Comparison of ENCODE assay signal across 8 cellular contexts in the genomic region with DNA sequence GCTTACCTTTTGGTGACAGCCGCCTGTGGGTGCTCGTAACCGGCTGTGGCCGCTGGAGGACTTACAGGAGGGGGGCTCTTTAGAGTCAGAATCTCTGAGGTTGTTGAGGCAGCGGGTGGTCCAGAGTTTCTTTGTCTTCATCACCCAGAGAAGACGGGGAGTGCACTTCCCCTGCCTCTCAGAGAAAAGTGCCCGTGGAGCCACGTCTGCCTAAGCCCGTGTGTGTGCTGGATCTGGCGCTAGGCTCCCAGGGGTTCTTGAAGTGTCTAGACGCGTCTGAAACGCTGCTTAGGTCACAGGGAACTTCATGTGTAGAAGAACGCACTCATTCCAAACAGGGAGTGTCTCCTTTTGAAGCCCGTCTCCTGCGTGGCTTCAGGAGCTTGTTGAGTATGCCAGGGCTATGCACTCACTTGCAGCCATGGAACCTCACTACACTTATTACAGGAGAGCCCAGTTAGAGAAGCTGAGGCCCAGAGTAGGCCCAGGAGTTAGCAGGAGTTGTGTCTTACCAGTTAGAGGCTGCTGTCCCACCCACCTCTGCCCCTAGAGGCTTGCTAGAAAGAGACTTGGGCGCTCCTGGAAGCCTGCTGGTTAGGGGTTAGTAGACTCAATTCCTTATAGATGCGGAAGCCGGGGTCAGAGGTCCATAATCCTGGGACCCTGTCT. TPM values are rescaled to one million over a fixed set of nuclear protein-coding genes. Genes with fewer than 3 reads are reported as not detected.
A peak's percentile ranks its signal among the peaks of the same experiment; 100 is the strongest.
DNase-seq lines count a peak whose midpoint lies in the region; ATAC-seq and TF ChIP-seq lines count a peak whose summit lies in the region.

No MANE protein-coding gene starts in this region.

- H3K9me1 ChIP-seq in IMR-90 (ENCODE audit: insufficient read depth, low read length): peaks cover 15% of the 10 kb centered on the region

- peak overlapping the region; percentile 68 for H3K14ac ChIP-seq in IMR-90 (replicated peaks; ENCODE audit: low read depth, low read length)

- no peak for ATAC-seq in IMR-90 (ENCODE audit: low read depth)
- no peak for ATAC-seq in body of pancreas
- no peak for ATAC-seq in aorta (ENCODE audit: low FRiP score)

- H3K27ac ChIP-seq in IMR-90 (ENCODE audit: insufficient read depth, low read length) (peak overlapping the region; percentile 23), body of pancreas (peak overlapping the region in 3 of 4 donors; percentile 83 to 99 (median 98)), mesendoderm (ENCODE audit: low read depth, low read length) (no peak overlapping the region), aorta (ENCODE audit: low read depth in 1 of 2, low read length in 2 of 2) (peak overlapping the region in 1 of 2 donors; percentile 42)

- no peak overlapping the region for H3K56ac ChIP-seq in IMR-90 (ENCODE audit: extremely low read depth, insufficient read depth, low read length)
- H3K56ac ChIP-seq in mesendoderm (ENCODE audit: low read length): peak overlapping the region; percentile 98

- H3K4me2 ChIP-seq in IMR-90 (ENCODE audit: low read depth, low read length) (peak overlapping the region; percentile 93), mesendoderm (ENCODE audit: low read length) (peak overlapping the region; percentile 91)

- peak overlapping the region; percentile 68 for H2AFZ ChIP-seq in IMR-90 (replicated peaks; ENCODE audit: low read length, poor library complexity)

- in situ Hi-C loops in IMR-90 (cut with MboI; ENCODE audit: low sequenced_read_pairs): no loop called here

- peak overlapping the region; percentile 59 for H3K4ac ChIP-seq in IMR-90 (ENCODE audit: low read depth, low read length)
- no peak overlapping the region for H3K4ac ChIP-seq in mesendoderm (ENCODE audit: low read depth, low read length)

- no peak overlapping the region for H4K91ac ChIP-seq in IMR-90 (ENCODE audit: insufficient read depth, low read depth, low read length)

- POLR2A ChIA-PET in IMR-90 (lab: Charles Lee; ENCODE audit: unreplicated experiment): no interaction called here

- intact Hi-C loops in IMR-90 (cut with micrococcal nuclease) (loop anchor here (1.0 kb wide), 2 partner anchors 97 to 113 kb away; no protein-coding TSS in a partner anchor), body of pancreas (cut with DNase I) (no loop called here), aorta (cut with DNase I) (loop anchor here in 1 of 2 donors (5.0 kb wide), 1 partner anchor 101 kb away; no protein-coding TSS in a partner anchor)

- H3K9ac ChIP-seq in IMR-90 (ENCODE audit: low read depth, low read length) (peak overlapping the region; percentile 58), mesendoderm (ENCODE audit: low read length) (peak overlapping the region; percentile 97)

- CTCF ChIA-PET in IMR-90 (lab: Yijun Ruan, JAX): no interaction called here

- H3K36me3 ChIP-seq in IMR-90 (ENCODE audit: control insufficient read depth, insufficient read depth, low read length) (peaks cover 34% of the 10 kb centered on the region), body of pancreas (replicated peaks in 1 of 2; ENCODE audit: insufficient read depth in 1 of 2, low read depth in 2 of 2) (peaks cover 0 to 19% of the 10 kb centered on the region in 2 donors), mesendoderm (ENCODE audit: control insufficient read depth, insufficient read depth, low read length) (peaks cover 20% of the 10 kb centered on the region), aorta (ENCODE audit: control insufficient read depth in 1 of 2, insufficient read depth in 2 of 2, low read length in 1 of 2) (peaks cover 0 to 8% of the 10 kb centered on the region in 2 donors)

- BruUV-seq in IMR-90 (replicated peaks; lab: Mats Ljungman, UMichigan): no TSS peak

- H4K8ac ChIP-seq in IMR-90 (ENCODE audit: low read depth in 2 of 2, low read length in 2 of 2): no peak overlapping the region
- H4K8ac ChIP-seq in mesendoderm (ENCODE audit: low read depth, low read length): no peak overlapping the region

- peaks cover 22% of the 10 kb centered on the region for H3K79me2 ChIP-seq in mesendoderm (ENCODE audit: control insufficient read depth, insufficient read depth, low read length)

- H3K27me3 ChIP-seq in IMR-90 (ENCODE audit: control insufficient read depth, insufficient read depth, low read length) (peaks cover 6% of the 10 kb centered on the region), body of pancreas (no peaks in the 10 kb centered on the region), mesendoderm (ENCODE audit: insufficient read depth, low read length, poor library complexity) (no peaks in the 10 kb centered on the region), aorta (ENCODE audit: control insufficient read depth in 1 of 2, insufficient read depth in 2 of 2, low read length in 1 of 2) (no peaks in the 10 kb centered on the region)

- H3K18ac ChIP-seq in IMR-90 (ENCODE audit: low read depth, low read length) (no peak overlapping the region), mesendoderm (ENCODE audit: low read length) (no peak overlapping the region)

- H3K4me1 ChIP-seq in IMR-90 (ENCODE audit: control insufficient read depth, insufficient read depth, low read length): peaks cover 11% of the 10 kb centered on the region
- H3K4me1 ChIP-seq in body of pancreas: peaks cover 46% of the 10 kb centered on the region
- peaks cover 3% of the 10 kb centered on the region for H3K4me1 ChIP-seq in mesendoderm (ENCODE audit: control insufficient read depth, low read depth, low read length)
- peaks cover 0 to 2% of the 10 kb centered on the region in 2 donors for H3K4me1 ChIP-seq in aorta (ENCODE audit: control insufficient read depth in 1 of 2, insufficient read depth in 2 of 2, low read length in 2 of 2)

- H2AK5ac ChIP-seq in IMR-90 (ENCODE audit: low read depth, low read length) (peak overlapping the region; percentile 15; the same call in 1 of the 2 replicates), mesendoderm (ENCODE audit: low read length) (no peak overlapping the region)

- H4K20me1 ChIP-seq in IMR-90 (ENCODE audit: insufficient read depth, low read length): peaks cover 30% of the 10 kb centered on the region

- DNase-seq in AG10803 (ENCODE audit: low read depth) (peak; percentile 48), IMR-90 (peak; percentile 51), body of pancreas (no peak), mesendoderm (peak; percentile 56), aorta (no peak), cerebellum (ENCODE audit: low spot score) (no peak), T-helper 9 cell (no peak)
- no peak for DNase-seq in activated CD4-positive, CD25-positive, alpha-beta regulatory T cell (lab: John Stamatoyannopoulos, UW)

- no peaks in the 10 kb centered on the region for H3K9me3 ChIP-seq in IMR-90 (ENCODE audit: control insufficient read depth, insufficient read depth, low read length)
- no peaks in the 10 kb centered on the region for H3K9me3 ChIP-seq in body of pancreas
- no peaks in the 10 kb centered on the region for H3K9me3 ChIP-seq in aorta (ENCODE audit: control insufficient read depth, low read length)

- no peak overlapping the region for H2BK5ac ChIP-seq in IMR-90 (ENCODE audit: low read depth, low read length, poor library complexity, severe bottlenecking)
- no peak overlapping the region for H2BK5ac ChIP-seq in mesendoderm (ENCODE audit: low read length)

- H2BK15ac ChIP-seq in IMR-90 (ENCODE audit: low read depth, low read length): no peak overlapping the region
- no peak overlapping the region for H2BK15ac ChIP-seq in mesendoderm (replicated peaks; ENCODE audit: low read depth)

- H3K4me3 ChIP-seq in AG10803 (ENCODE audit: low read length) (peak overlapping the region; percentile 77), IMR-90 (ENCODE audit: insufficient read depth, low read depth, low read length) (peak overlapping the region; percentile 100), body of pancreas (peak overlapping the region in 1 of 2 donors; percentile 66), mesendoderm (ENCODE audit: low read length) (peak overlapping the region; percentile 89), aorta (ENCODE audit: low read length in 2 of 2) (peak overlapping the region; percentile 85 to 87)

- dilution Hi-C loops in IMR-90 (cut with HindIII; ENCODE audit: low sequenced_read_pairs, unreplicated experiment): no loop called here

- peak overlapping the region; percentile 53 for H3K23ac ChIP-seq in IMR-90 (ENCODE audit: low read depth, low read length)
- H3K23ac ChIP-seq in mesendoderm (ENCODE audit: low read length): no peak overlapping the region

- WGBS in IMR-90 (ENCODE audit: extremely low coverage in 2 of 2, insufficient read length in 1 of 2), 2 experiments: 40% methylated on average over 1 of the region's 19 CpGs; no CpG with 5 or more reads in 1 of the 2 experiments
- WGBS in body of pancreas, 2 donors: 22 to 25% methylated on average over 18 to 19 of the region's 19 CpGs
- WGBS in mesendoderm (ENCODE audit: extremely low coverage, insufficient coverage, low lambda C conversion rate): no CpG with 5 or more reads among the region's 19 CpGs
- 17% methylated on average over 19 of the region's 19 CpGs for WGBS in aorta, 2 donors

- no peak overlapping the region for H2BK120ac ChIP-seq in IMR-90 (ENCODE audit: low read depth, low read length)
- no peak overlapping the region for H2BK120ac ChIP-seq in mesendoderm (ENCODE audit: low read depth, low read length)

- no peak for TF ChIP-seq RAD21 in IMR-90 (IDR thresholded peaks at IDR 0.05; ENCODE audit: low read length)

- TF ChIP-seq CTCF in AG10803 (conservative IDR thresholded peaks at IDR 0.05; ENCODE audit: low read length) (peak; percentile 17; the same call in 1 of the 2 replicates), IMR-90 (conservative IDR thresholded peaks at IDR 0.05; ENCODE audit: low read depth, low read length) (0 out of 2 replicates have a peak, but pooled peaks have one; percentile 19), body of pancreas (IDR thresholded peaks at IDR 0.05) (no peak)

- peaks cover 31 to 51% of the 10 kb centered on the region in 2 experiments for H3K79me1 ChIP-seq in IMR-90 (ENCODE audit: low read depth in 1 of 2, low read length in 2 of 2)
- H3K79me1 ChIP-seq in mesendoderm (ENCODE audit: low read length): peaks cover 27% of the 10 kb centered on the region

- peak overlapping the region; percentile 91 for H2AK9ac ChIP-seq in IMR-90 (replicated peaks; ENCODE audit: low read depth, low read length, poor library complexity)

- TF ChIP-seq POLR2A in IMR-90 (IDR thresholded peaks at IDR 0.05; ENCODE audit: low read depth, low read length) (peak; percentile 58), body of pancreas (IDR thresholded peaks at IDR 0.05) (no peak)

- H4K5ac ChIP-seq in IMR-90 (ENCODE audit: low read depth, low read length) (no peak overlapping the region), mesendoderm (ENCODE audit: low read length) (no peak overlapping the region)

- no peak overlapping the region for H2BK20ac ChIP-seq in IMR-90 (ENCODE audit: low read depth, low read length)

RNA-seq across cellular contexts. Expression of a gene that starts 1.3 kb away (rescaled TPM):
- 23.7 and 30.6 TPM in 2 replicates for total RNA-seq in IMR-90 (2012; rRNA removed)
- polyA plus RNA-seq in IMR-90 (2012; rRNA removed): 41.1 and 46.7 TPM in 2 replicates
- polyA plus RNA-seq in IMR-90 (2012; cell fraction: cytosol; rRNA removed): 21.4 and 47.8 TPM in 2 replicates
- 41.4 and 44.4 TPM in 2 replicates for polyA plus RNA-seq in IMR-90 (2012; cell fraction: nucleus; rRNA removed; ENCODE audit: low replicate concordance)
- 10 to 100 TPM; 11.5 to 12.2 TPM for total RNA-seq in body of pancreas
- polyA plus RNA-seq in mesendoderm (2013, experiment 1 of 2): 37.1 TPM
- polyA plus RNA-seq in mesendoderm (2013, experiment 2 of 2): 39.0 TPM
- total RNA-seq in aorta: 10 to 100 TPM; 25.0 to 29.5 TPM
- polyA plus RNA-seq in aorta: 10 to 100 TPM; 14.5 to 14.8 TPM
- 65.1 TPM for total RNA-seq in cerebellum

RNA-seq across cellular contexts. Expression of a gene that starts 19.6 kb away (rescaled TPM):
- total RNA-seq in IMR-90 (2012; rRNA removed) (458 and 487 TPM in 2 replicates), body of pancreas (100 to 1,000 TPM; 174 to 176 TPM), aorta (100 to 1,000 TPM; 136 to 176 TPM), cerebellum (72.6 TPM)
- polyA plus RNA-seq in IMR-90 (2012; rRNA removed) (417 and 520 TPM in 2 replicates), aorta (100 to 1,000 TPM; 235 to 259 TPM)
- 774 and 987 TPM in 2 replicates for polyA plus RNA-seq in IMR-90 (2012; cell fraction: cytosol; rRNA removed)
- polyA plus RNA-seq in IMR-90 (2012; cell fraction: nucleus; rRNA removed; ENCODE audit: low replicate concordance): 366 and 428 TPM in 2 replicates
- 431 TPM for polyA plus RNA-seq in mesendoderm (2013, experiment 1 of 2)
- 443 TPM for polyA plus RNA-seq in mesendoderm (2013, experiment 2 of 2)

RNA-seq across cellular contexts. Expression of a gene that starts 20.0 kb away (rescaled TPM):
- total RNA-seq in IMR-90 (2012; rRNA removed) (8.1 and 10.6 TPM in 2 replicates), body of pancreas (10 to 100 TPM; 11.4 to 14.5 TPM), aorta (10 to 100 TPM; 12.1 to 19.1 TPM), cerebellum (60.0 TPM)
- polyA plus RNA-seq in IMR-90 (2012; rRNA removed) (12.2 and 15.6 TPM in 2 replicates), aorta (10 to 100 TPM in 1 of 2 donors, 1 to 10 TPM in 1; 4.9 to 10.1 TPM)
- polyA plus RNA-seq in IMR-90 (2012; cell fraction: cytosol; rRNA removed): 3.6 and 10.0 TPM in 2 replicates
- polyA plus RNA-seq in IMR-90 (2012; cell fraction: nucleus; rRNA removed; ENCODE audit: low replicate concordance): 32.8 and 87.5 TPM in 2 replicates
- 7.7 TPM for polyA plus RNA-seq in mesendoderm (2013, experiment 1 of 2)
- 7.7 TPM for polyA plus RNA-seq in mesendoderm (2013, experiment 2 of 2)

RNA-seq across cellular contexts. Expression of a gene that starts 57.9 kb away (rescaled TPM):
- 1.4 and 1.7 TPM in 2 replicates for total RNA-seq in IMR-90 (2012; rRNA removed)
- 4.9 and 5.1 TPM in 2 replicates for polyA plus RNA-seq in IMR-90 (2012; rRNA removed)
- polyA plus RNA-seq in IMR-90 (2012; cell fraction: cytosol; rRNA removed): 4.7 and 9.8 TPM in 2 replicates
- 15.8 and 40.0 TPM in 2 replicates for polyA plus RNA-seq in IMR-90 (2012; cell fraction: nucleus; rRNA removed; ENCODE audit: low replicate concordance)
- total RNA-seq in body of pancreas: 10 to 100 TPM; 12.7 to 29.0 TPM
- 28.5 TPM for polyA plus RNA-seq in mesendoderm (2013, experiment 1 of 2)
- polyA plus RNA-seq in mesendoderm (2013, experiment 2 of 2): 26.6 TPM
- 10 to 100 TPM; 13.2 to 19.5 TPM for total RNA-seq in aorta
- 1 to 10 TPM; 2.5 to 4.7 TPM for polyA plus RNA-seq in aorta
- total RNA-seq in cerebellum: 18.1 TPM

RNA-seq across cellular contexts. Expression of a gene that starts 59.2 kb away (rescaled TPM):
- total RNA-seq in IMR-90 (2012; rRNA removed) (11.5 and 12.2 TPM in 2 replicates), body of pancreas (10 to 100 TPM in 1 of 2 donors, 1 to 10 TPM in 1; 8.8 to 16.5 TPM), aorta (10 to 100 TPM; 24.6 to 33.3 TPM), cerebellum (18.7 TPM)
- polyA plus RNA-seq in IMR-90 (2012; rRNA removed) (23.9 and 25.2 TPM in 2 replicates), aorta (10 to 100 TPM in 1 of 2 donors, 1 to 10 TPM in 1; 5.3 to 55.3 TPM)
- polyA plus RNA-seq in IMR-90 (2012; cell fraction: cytosol; rRNA removed): 21.7 and 23.7 TPM in 2 replicates
- 52.1 and 66.5 TPM in 2 replicates for polyA plus RNA-seq in IMR-90 (2012; cell fraction: nucleus; rRNA removed; ENCODE audit: low replicate concordance)
- 19.6 TPM for polyA plus RNA-seq in mesendoderm (2013, experiment 1 of 2)
- 18.5 TPM for polyA plus RNA-seq in mesendoderm (2013, experiment 2 of 2)

Comparison
In these comparisons a context has a peak if more than half of its experiments do, and no peak if none do; other contexts are left out.
1. DNase-seq: peak in AG10803 (single experiment), IMR-90 (single experiment) and mesendoderm (single experiment); none in body of pancreas (0 of 4), aorta (0 of 2), activated CD4-positive, CD25-positive, alpha-beta regulatory T cell (0 of 4), cerebellum (single experiment) and T-helper 9 cell (single experiment).
2. CTCF ChIP-seq: peak in AG10803 (single experiment) and IMR-90 (single experiment); none in body of pancreas (0 of 7).